Comparison of ENCODE assay signal across 8 cellular contexts in the genomic region with DNA sequence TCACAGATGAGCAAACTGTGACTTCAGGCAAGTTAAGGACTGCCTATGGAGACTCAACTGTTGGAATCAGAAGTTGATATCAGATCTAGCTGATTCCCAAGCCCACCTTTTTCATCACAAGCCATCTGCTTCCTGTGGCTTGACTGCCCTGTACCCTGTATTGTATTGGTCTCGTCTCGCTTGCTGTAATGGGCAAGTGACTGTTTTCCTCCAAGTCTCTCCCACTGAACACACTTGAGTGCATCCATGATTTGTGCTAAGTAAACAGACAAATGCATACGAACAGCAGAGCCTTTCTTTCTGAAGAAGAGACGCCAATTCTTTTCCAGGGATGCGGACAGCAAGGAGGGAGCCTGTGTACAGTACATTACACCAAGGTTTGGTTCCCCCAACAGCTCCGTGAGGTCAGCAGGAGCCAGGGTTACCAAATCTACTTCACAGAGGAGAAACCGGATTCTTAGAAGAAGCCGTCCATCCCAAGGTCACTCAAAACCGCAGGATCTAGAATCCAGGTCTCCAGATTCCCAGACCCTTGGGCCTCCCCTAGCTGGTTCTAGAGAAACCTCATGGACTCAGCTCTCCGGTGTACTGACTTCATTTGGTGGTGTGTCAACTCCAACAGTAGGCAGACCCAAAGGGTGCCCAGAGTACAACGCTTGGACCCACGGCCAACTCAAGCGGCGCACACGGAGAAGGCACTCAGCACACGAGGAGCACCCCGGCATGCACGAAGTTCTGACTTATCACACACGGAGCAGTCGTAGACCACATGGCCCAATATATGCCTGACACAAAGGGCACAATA. TPM values are rescaled to one million over a fixed set of nuclear protein-coding genes. Genes with fewer than 3 reads are reported as not detected.
DNase-seq lines count a peak whose midpoint lies in the region; ATAC-seq, FAIRE-seq and TF ChIP-seq lines count a peak whose summit lies in the region.

No MANE protein-coding gene starts in this region.

- H3K9me3 Mint-ChIP-seq in activated T-helper 17 cell treated with anti-CD3 and anti-CD28 coated beads, Interleukin-2, amount 50 U/mL, for 72 hours, result no peaks in the 10 kb centered on the region

- no peak overlapping the region for H2BK5ac ChIP-seq in trophoblast cell (ENCODE audit: low read depth, low read length, poor library complexity)

- H4K12ac ChIP-seq in trophoblast cell (ENCODE audit: low read depth, low read length), result no peak overlapping the region

- H3K36me3 Mint-ChIP-seq in activated T-helper 17 cell treated with anti-CD3 and anti-CD28 coated beads, Interleukin-2, amount 50 U/mL, for 72 hours (ENCODE audit: low read depth), result peaks cover 98% of the 10 kb centered on the region

- H3K4me3 Mint-ChIP-seq in activated T-helper 17 cell treated with anti-CD3 and anti-CD28 coated beads, Interleukin-2, amount 50 U/mL, for 72 hours, result peak overlapping the region; percentile 89

- peak overlapping the region; percentile 83 for H3K9ac ChIP-seq in KMS-11
- H3K9ac ChIP-seq in trophoblast cell (ENCODE audit: low read length), result peak overlapping the region; percentile 87

- H2AK5ac ChIP-seq in trophoblast cell (ENCODE audit: low read length), result no peak overlapping the region

- no CpG with 5 or more reads among the region's 20 CpGs for WGBS in trophoblast cell (ENCODE audit: extremely low coverage, insufficient coverage, insufficient read length)

- H3K27ac ChIP-seq in A673 (ENCODE audit: low read depth, low read length, poor library complexity, severe bottlenecking), result peak overlapping the region; percentile 82
- peak overlapping the region; percentile 58 for H3K27ac ChIP-seq in KMS-11
- H3K27ac ChIP-seq in trophoblast cell (ENCODE audit: low read depth, low read length), result no peak overlapping the region

- BruUV-seq in A673 (replicated peaks; lab: Mats Ljungman, UMichigan), result no TSS peak

- H3K36me3 ChIP-seq in A673 (ENCODE audit: insufficient read depth, low read length, poor library complexity, severe bottlenecking), result peaks cover 50% of the 10 kb centered on the region
- H3K36me3 ChIP-seq in KMS-11 (ENCODE audit: insufficient read depth), result peaks cover 20% of the 10 kb centered on the region; the same call in 1 of the 2 replicates
- peaks cover 4 to 14% of the 10 kb centered on the region in 2 experiments for H3K36me3 ChIP-seq in trophoblast cell (ENCODE audit: control insufficient read depth in 1 of 2, insufficient read depth in 2 of 2, low read length in 2 of 2)

- TF ChIP-seq POLR2A in GM12891 (IDR thresholded peaks at IDR 0.05; ENCODE audit: low read depth, low read length), result no peak

- H2BK12ac ChIP-seq in trophoblast cell (ENCODE audit: low read length), result no peak overlapping the region

- H3K4me1 ChIP-seq in A673 (ENCODE audit: insufficient read depth, low read length, poor library complexity, severe bottlenecking) (peaks cover 12% of the 10 kb centered on the region), KMS-11 (ENCODE audit: low read depth, poor library complexity, severe bottlenecking) (peaks cover 30% of the 10 kb centered on the region), trophoblast cell (ENCODE audit: control insufficient read depth in 1 of 2, insufficient read depth in 2 of 2, low read length in 2 of 2) (peaks cover 7 to 9% of the 10 kb centered on the region in 2 experiments)

- CTCF ChIA-PET in A673 (lab: Charles Lee), result no interaction called here

- peak overlapping the region; percentile 41 for H4K91ac ChIP-seq in trophoblast cell (ENCODE audit: low read depth, low read length)

- H3K27me3 ChIP-seq in A673 (replicated peaks; ENCODE audit: insufficient read depth, low read depth, low read length, poor library complexity), result no peaks in the 10 kb centered on the region
- H3K27me3 ChIP-seq in KMS-11 (ENCODE audit: insufficient read depth, low read depth), result no peaks in the 10 kb centered on the region
- H3K27me3 ChIP-seq in trophoblast cell (ENCODE audit: insufficient read depth, low read length), result no peaks in the 10 kb centered on the region

- peak overlapping the region; percentile 65 for H3K27ac Mint-ChIP-seq in activated T-helper 17 cell treated with anti-CD3 and anti-CD28 coated beads, Interleukin-2, amount 50 U/mL, for 72 hours

- H3K79me1 ChIP-seq in trophoblast cell (ENCODE audit: low read length), result peaks cover 13% of the 10 kb centered on the region

- H4K8ac ChIP-seq in trophoblast cell (ENCODE audit: low read depth, low read length), result no peak overlapping the region

- H4K20me1 ChIP-seq in KMS-11 (ENCODE audit: insufficient read depth), result no peaks in the 10 kb centered on the region

- intact Hi-C loops in A673 (cut with micrococcal nuclease; ENCODE audit: unreplicated experiment), result no loop called here

- peak overlapping the region; percentile 9 for H3K14ac ChIP-seq in trophoblast cell (ENCODE audit: low read length)

- H3K9me3 ChIP-seq in A673 (ENCODE audit: low read depth, low read length, poor library complexity, severe bottlenecking) (no peaks in the 10 kb centered on the region), trophoblast cell (ENCODE audit: insufficient read depth, low read depth, low read length) (peaks cover 2% of the 10 kb centered on the region)

- POLR2A ChIA-PET in A673 (lab: Charles Lee; ENCODE audit: low non-redundant PET), result interaction anchor here (0.6 kb wide), 1 partner anchor 31 kb away, joined by 3 read pairs; no protein-coding TSS in a partner anchor

- peaks cover 27% of the 10 kb centered on the region for H3K4me1 Mint-ChIP-seq in activated T-helper 17 cell treated with anti-CD3 and anti-CD28 coated beads, Interleukin-2, amount 50 U/mL, for 72 hours

- ATAC-seq in activated T-helper 17 cell treated with anti-CD3 and anti-CD28 coated beads, Interleukin-2, amount 50 U/mL, for 72 hours (replicated peaks), result no peak
- ATAC-seq in GM21515 (IDR thresholded peaks at IDR 0.05; ENCODE audit: unreplicated experiment), result no peak

- peaks cover 36% of the 10 kb centered on the region for H3K79me2 ChIP-seq in KMS-11 (ENCODE audit: insufficient read depth, low read depth)
- H3K79me2 ChIP-seq in trophoblast cell (ENCODE audit: control insufficient read depth, insufficient read depth, low read length, poor library complexity), result peaks cover 15% of the 10 kb centered on the region

- peak; percentile 88 for FAIRE-seq in GM12891 (lab: Jason Lieb, UNC)

- H2AFZ ChIP-seq in KMS-11 (ENCODE audit: low read depth) (peak overlapping the region; percentile 78), trophoblast cell (ENCODE audit: insufficient read depth, low read length, poor library complexity) (peak overlapping the region; percentile 61)

- H3K4me2 ChIP-seq in KMS-11, result peak overlapping the region; percentile 96
- peak overlapping the region; percentile 71 for H3K4me2 ChIP-seq in trophoblast cell (ENCODE audit: low read length)

- H2BK120ac ChIP-seq in trophoblast cell (ENCODE audit: insufficient read depth, low read length, poor library complexity), result peak overlapping the region; percentile 77

- peak overlapping the region; percentile 16 for H3K18ac ChIP-seq in trophoblast cell (ENCODE audit: low read length)

- TF ChIP-seq CTCF in A673 (conservative IDR thresholded peaks at IDR 0.05; ENCODE audit: low read depth, low read length) (no peak), KMS-11 (conservative IDR thresholded peaks at IDR 0.05; ENCODE audit: low read depth, low read length) (no peak)

- H3K23ac ChIP-seq in trophoblast cell (ENCODE audit: low read length), result no peak overlapping the region

- peak; percentile 10 for DNase-seq in A673 (ENCODE audit: low spot score)
- DNase-seq in GM12891 (ENCODE audit: insufficient read length, low spot score), result no peak
- peak; percentile 23 for DNase-seq in glomerular visceral epithelial cell (ENCODE audit: extremely low spot score)
- DNase-seq in trophoblast cell, result no peak
- DNase-seq in NCI-H2081 treated with DMSO at 0.1 percent for 48 hours (lab: John Stamatoyannopoulos, UW), result no peak

- H3K27me3 Mint-ChIP-seq in activated T-helper 17 cell treated with anti-CD3 and anti-CD28 coated beads, Interleukin-2, amount 50 U/mL, for 72 hours, result no peaks in the 10 kb centered on the region

- peak overlapping the region; percentile 99 for H3K4me3 ChIP-seq in A673 (ENCODE audit: low read depth, low read length, poor library complexity, severe bottlenecking)
- H3K4me3 ChIP-seq in KMS-11 (IDR thresholded peaks at IDR 0.05; ENCODE audit: insufficient read depth, low read depth, low read length), result peak overlapping the region; percentile 34
- peak overlapping the region; percentile 94 for H3K4me3 ChIP-seq in trophoblast cell (ENCODE audit: low read depth, low read length)

- H3K4ac ChIP-seq in trophoblast cell (ENCODE audit: low read depth, low read length), result peak overlapping the region; percentile 91

TF ChIP-seq in GM12891, 5 proteins besides CTCF, POLR2A, EP300 and RAD21:
- TF ChIP-seq SPI1 (IDR thresholded peaks at IDR 0.05; ENCODE audit: low read depth, low read length), result no peak
- no peak for TF ChIP-seq POU2F2 (IDR thresholded peaks at IDR 0.05; ENCODE audit: low read depth, low read length)
- no peak for TF ChIP-seq POLR2AphosphoS5 (IDR thresholded peaks at IDR 0.05; ENCODE audit: low read depth, low read length)
- TF ChIP-seq PAX5 (IDR thresholded peaks at IDR 0.05; ENCODE audit: insufficient read depth, low read length, severe bottlenecking), result no peak
- no peak for TF ChIP-seq TAF1 (IDR thresholded peaks at IDR 0.05; ENCODE audit: low read depth, low read length)

RNA-seq across cellular contexts. Expression of a gene that starts 1.2 kb away (rescaled TPM):
- total RNA-seq in A673 (2021), result 48.4 and 52.7 TPM in 2 replicates
- polyA plus RNA-seq in GM12891 (2012; ENCODE audit: low read depth, missing spikeins), result 51.4 TPM
- total RNA-seq in activated T-helper 17 cell treated with anti-CD3 and anti-CD28 coated beads, Interleukin-2, amount 50 U/mL, for 72 hours, result 10 to 100 TPM; 41.2 to 95.2 TPM
- polyA plus RNA-seq in trophoblast cell (2013), result 35.5 and 36.7 TPM in 2 replicates

RNA-seq across cellular contexts. Expression of a gene that starts 1.5 kb away (rescaled TPM):
- 74.4 and 74.6 TPM in 2 replicates for total RNA-seq in A673 (2021)
- polyA plus RNA-seq in GM12891 (2012; ENCODE audit: low read depth, missing spikeins), result 67.3 TPM
- 10 to 100 TPM; 54.7 to 70.0 TPM for total RNA-seq in activated T-helper 17 cell treated with anti-CD3 and anti-CD28 coated beads, Interleukin-2, amount 50 U/mL, for 72 hours
- 71.0 and 71.8 TPM in 2 replicates for polyA plus RNA-seq in trophoblast cell (2013)

RNA-seq across cellular contexts. Expression of a gene that starts 23.4 kb away (rescaled TPM):
- total RNA-seq in A673 (2021), result not detected in 2 replicates
- not detected for polyA plus RNA-seq in GM12891 (2012; ENCODE audit: low read depth, missing spikeins)
- total RNA-seq in activated T-helper 17 cell treated with anti-CD3 and anti-CD28 coated beads, Interleukin-2, amount 50 U/mL, for 72 hours, result not detected
- polyA plus RNA-seq in trophoblast cell (2013), result not detected in 2 replicates

RNA-seq across cellular contexts. Expression of a gene that starts 27.0 kb away (rescaled TPM):
- 36.3 and 40.0 TPM in 2 replicates for total RNA-seq in A673 (2021)
- 21.6 TPM for polyA plus RNA-seq in GM12891 (2012; ENCODE audit: low read depth, missing spikeins)
- 10 to 100 TPM; 32.0 to 56.5 TPM for total RNA-seq in activated T-helper 17 cell treated with anti-CD3 and anti-CD28 coated beads, Interleukin-2, amount 50 U/mL, for 72 hours
- 18.2 and 18.8 TPM in 2 replicates for polyA plus RNA-seq in trophoblast cell (2013)

Comparison
In these comparisons a context has a peak if more than half of its experiments do, and no peak if none do; other contexts are left out.
1. DNase-seq: peak in A673 (single experiment) and glomerular visceral epithelial cell (single experiment); none in GM12891 (single experiment), trophoblast cell (0 of 2) and NCI-H2081 treated with DMSO at 0.1 percent for 48 hours (single experiment).
2. H3K4me3 ChIP-seq: peak in every context shown above with its lines; median percentile 99 in A673; 94 in trophoblast cell; 34 in KMS-11.